1 cellular context compared by ENCODE assay signal in genomic region chr3:95407709-95408463, GRCh38.
TF ChIP-seq lines count a peak whose summit lies in the region.

No MANE protein-coding gene starts in this region.

TF ChIP-seq in WTC11, 78 proteins besides CTCF, POLR2A, EP300 and RAD21 (continued from another document):
- peak; percentile 91 for TF ChIP-seq AR (CRISPR knock-in tag; IDR thresholded peaks at IDR 0.05)
- no peak for TF ChIP-seq E2F4 (CRISPR knock-in tag; IDR thresholded peaks at IDR 0.05; ENCODE audit: borderline replicate concordance, low read depth)
- peak; percentile 90 for TF ChIP-seq ZNF423 (CRISPR knock-in tag; IDR thresholded peaks at IDR 0.05)
- no peak for TF ChIP-seq ZNF317 (CRISPR knock-in tag; IDR thresholded peaks at IDR 0.05; ENCODE audit: borderline replicate concordance, low read depth)
